ENCODE assay signal across 1 cellular context in the genomic region with DNA sequence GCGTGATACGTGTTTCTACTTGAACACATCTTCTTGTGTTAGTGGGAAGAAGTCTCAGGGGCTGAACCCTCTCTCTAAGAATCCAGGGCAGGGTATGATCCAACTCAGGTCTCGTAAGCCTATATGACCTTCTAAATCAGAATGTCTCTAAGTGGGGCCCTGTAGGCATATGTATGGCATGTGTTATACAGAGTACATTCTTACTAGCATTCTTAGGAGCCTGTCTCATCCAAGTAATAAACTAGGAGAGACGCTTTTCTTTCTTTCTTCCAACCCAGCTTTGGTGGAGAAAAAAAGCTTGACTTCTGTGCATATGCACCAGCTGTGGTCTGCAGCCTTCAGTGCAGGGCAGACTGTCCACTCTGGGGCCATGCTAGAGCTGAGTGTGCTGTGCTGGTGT.
TF ChIP-seq lines count a peak whose summit lies in the region.

No MANE protein-coding gene starts in this region.

TF ChIP-seq in HepG2, 621 proteins besides CTCF, POLR2A, EP300 and RAD21:
- TF ChIP-seq, protein P1, sequence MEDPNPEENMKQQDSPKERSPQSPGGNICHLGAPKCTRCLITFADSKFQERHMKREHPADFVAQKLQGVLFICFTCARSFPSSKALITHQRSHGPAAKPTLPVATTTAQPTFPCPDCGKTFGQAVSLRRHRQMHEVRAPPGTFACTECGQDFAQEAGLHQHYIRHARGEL (CRISPR knock-in tag; IDR thresholded peaks at IDR 0.05): no peak
